1 cellular context compared by ENCODE assay signal in genomic region chr2:29047083-29047840, GRCh38.
TF ChIP-seq lines count a peak whose summit lies in the region.

No MANE protein-coding gene starts in this region.

TF ChIP-seq in HepG2, 621 proteins besides CTCF, POLR2A, EP300 and RAD21 (continued from another document):
- TF ChIP-seq MAFK (conservative IDR thresholded peaks at IDR 0.05 in 1 of 2, IDR thresholded peaks at IDR 0.05 in 1 of 2; ENCODE audit: low read length in 2 of 2): peak; percentile 53 to 62; a peak in 3 of 4 replicates
- TF ChIP-seq KMT2B (CRISPR knock-in tag; IDR thresholded peaks at IDR 0.05): no peak
TF ChIP-seq in HepG2: peak in this region for 2.
